Comparison of ENCODE assay signal across 5 cellular contexts in genomic region chr2:94924999-94925398, GRCh38. TPM values are rescaled to one million over a fixed set of nuclear protein-coding genes. Genes with fewer than 3 reads are reported as not detected.
"Had no signal": no experiment of that assay in that cellular context is flagged by ENCODE, and none has a peak within 500 bp of the region (broad histone marks: within the 10 kb centered on the region; RNA-seq: fewer than 3 reads in every experiment).

No MANE protein-coding gene starts in this region.

RNA-seq across cellular contexts. Expression of gene TEKT4, which starts 53.8 kb away (rescaled TPM):
- total RNA-seq: GM23248, H1, H9, HT-29, IMR-90 had no signal
- polyA plus RNA-seq: GM23248, H1, IMR-90 had no signal
